In the genomic region with DNA sequence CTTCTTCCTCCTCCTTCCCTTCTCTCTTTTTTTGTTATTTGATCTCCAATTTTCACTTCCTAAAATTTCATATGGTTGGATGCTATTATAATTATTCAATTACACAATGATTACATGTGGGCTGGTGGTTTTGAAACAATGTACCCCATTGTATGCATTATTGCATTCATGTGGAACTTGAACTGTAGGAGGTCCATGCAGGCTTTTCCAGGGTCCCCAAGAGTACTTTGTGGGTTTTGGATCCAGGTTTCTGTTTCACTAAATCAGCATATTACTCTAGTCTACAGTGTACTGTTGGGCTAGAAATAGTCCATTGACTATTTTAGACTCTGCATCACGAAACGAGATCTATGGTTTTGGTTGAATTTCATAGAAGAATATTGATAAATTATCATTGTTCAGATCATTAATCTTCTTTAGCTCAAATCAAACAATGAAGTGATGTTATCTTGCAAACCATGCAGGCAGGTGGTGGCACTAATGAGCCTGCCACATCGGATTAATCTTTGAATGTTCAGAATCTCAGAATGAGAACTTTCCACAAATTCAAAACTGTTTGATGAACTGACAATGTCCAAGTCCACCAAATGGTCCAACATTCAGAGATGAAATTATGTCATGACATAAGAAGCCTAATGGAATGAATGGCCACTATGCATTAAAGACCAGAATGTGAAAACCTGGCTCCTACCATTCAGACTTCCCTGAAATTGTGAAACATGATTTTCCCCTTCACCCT, we compare ENCODE assay signal across 21 cellular contexts.
"Had no signal": no experiment of that assay in that cellular context is flagged by ENCODE, and none has a peak within 500 bp of the region (broad histone marks: within the 10 kb centered on the region; RNA-seq: fewer than 3 reads in every experiment).

No MANE protein-coding gene starts in this region.

- H3K9me3 ChIP-seq: body of pancreas, tibial nerve, uterus had no signal

- DNase-seq: activated CD4-positive, alpha-beta memory T cell treated with anti-CD3 and anti-CD28 coated beads, Interleukin-2, amount 10 ng/mL, durations not matched to agents 7 days and 5 days; activated CD4-positive, alpha-beta T cell treated with anti-CD3 and anti-CD28 coated beads for 36 hours; activated naive CD4-positive, alpha-beta T cell; activated naive CD8-positive, alpha-beta T cell treated with anti-CD3 and anti-CD28 coated beads for 36 hours; activated T-cell treated with anti-CD3 and anti-CD28 coated beads, Interleukin-2, amount 50 U/mL, for 1 hour; amniotic stem cell; body of pancreas; effector memory CD8-positive, alpha-beta T cell; foreskin fibroblast; hypothalamus; islet precursor cell; left colon; stimulated activated naive B cell treated with anti-CD40 and anti-IgM and Interleukin-4, amounts not matched to agents 10 μg/mL and 1 μg/mL and 100 μg/mL, for 72 hours; uterus had no signal

- H3K9me3 Mint-ChIP-seq: activated CD4-positive, alpha-beta memory T cell treated with anti-CD3 and anti-CD28 coated beads, Interleukin-2, amount 10 ng/mL, durations not matched to agents 7 days and 5 days; activated naive CD8-positive, alpha-beta T cell treated with anti-CD3 and anti-CD28 coated beads for 36 hours; activated T-helper 17 cell treated with anti-CD3 and anti-CD28 coated beads, Interleukin-2, amount 50 U/mL, for 72 hours; effector memory CD8-positive, alpha-beta T cell; T-helper 2 cell treated with Interferon-gamma antibody and Interleukin-4, amounts not matched to agents 5 μg/mL and 100 μg/mL, for 36 hours had no signal

- H3K36me3 Mint-ChIP-seq: activated naive CD8-positive, alpha-beta T cell treated with anti-CD3 and anti-CD28 coated beads for 36 hours; stimulated activated naive B cell treated with anti-CD40 and anti-IgM and Interleukin-4, amounts not matched to agents 10 μg/mL and 1 μg/mL and 100 μg/mL, for 72 hours had no signal

- H3K79me2 ChIP-seq: parathyroid adenoma had no signal

- H3K9ac ChIP-seq: parathyroid adenoma had no signal

- H3K27ac ChIP-seq: parathyroid adenoma, tibial nerve, uterus had no signal

- H3K4me1 ChIP-seq: parathyroid adenoma, uterus had no signal

- H3K4me1 Mint-ChIP-seq: activated CD4-positive, alpha-beta memory T cell treated with anti-CD3 and anti-CD28 coated beads, Interleukin-2, amount 10 ng/mL, durations not matched to agents 7 days and 5 days; activated CD4-positive, alpha-beta T cell treated with anti-CD3 and anti-CD28 coated beads for 36 hours; activated naive CD8-positive, alpha-beta T cell treated with anti-CD3 and anti-CD28 coated beads for 36 hours; activated T-helper 17 cell treated with anti-CD3 and anti-CD28 coated beads, Interleukin-2, amount 50 U/mL, for 72 hours had no signal

- H3K36me3 ChIP-seq: tibial nerve, uterus had no signal

- H3K27ac Mint-ChIP-seq: activated CD4-positive, alpha-beta memory T cell treated with anti-CD3 and anti-CD28 coated beads, Interleukin-2, amount 10 ng/mL, durations not matched to agents 7 days and 5 days; activated CD4-positive, alpha-beta T cell treated with anti-CD3 and anti-CD28 coated beads for 36 hours; activated naive CD8-positive, alpha-beta T cell treated with anti-CD3 and anti-CD28 coated beads for 36 hours; activated T-helper 17 cell treated with anti-CD3 and anti-CD28 coated beads, Interleukin-2, amount 50 U/mL, for 72 hours; effector memory CD8-positive, alpha-beta T cell; nephron; stimulated activated naive B cell treated with anti-CD40 and anti-IgM and Interleukin-4, amounts not matched to agents 10 μg/mL and 1 μg/mL and 100 μg/mL, for 72 hours; T-helper 2 cell treated with Interferon-gamma antibody and Interleukin-4, amounts not matched to agents 5 μg/mL and 100 μg/mL, for 36 hours; WTC11 had no signal

- H3K4me3 ChIP-seq: body of pancreas, lung, tibial nerve, uterus had no signal

- H2AFZ ChIP-seq: parathyroid adenoma had no signal

- H3K4me3 Mint-ChIP-seq: activated CD4-positive, alpha-beta memory T cell treated with anti-CD3 and anti-CD28 coated beads, Interleukin-2, amount 10 ng/mL, durations not matched to agents 7 days and 5 days; activated CD4-positive, alpha-beta T cell treated with anti-CD3 and anti-CD28 coated beads for 36 hours; activated naive CD8-positive, alpha-beta T cell treated with anti-CD3 and anti-CD28 coated beads for 36 hours; activated T-helper 17 cell treated with anti-CD3 and anti-CD28 coated beads, Interleukin-2, amount 50 U/mL, for 72 hours; effector memory CD8-positive, alpha-beta T cell; nephron; stimulated activated naive B cell treated with anti-CD40 and anti-IgM and Interleukin-4, amounts not matched to agents 10 μg/mL and 1 μg/mL and 100 μg/mL, for 72 hours; T-helper 2 cell treated with Interferon-gamma antibody and Interleukin-4, amounts not matched to agents 5 μg/mL and 100 μg/mL, for 36 hours; WTC11 had no signal

- H3K27me3 ChIP-seq: body of pancreas, tibial nerve, uterus had no signal

- ATAC-seq: activated CD4-positive, alpha-beta T cell treated with anti-CD3 and anti-CD28 coated beads for 36 hours; activated T-helper 17 cell treated with anti-CD3 and anti-CD28 coated beads, Interleukin-2, amount 50 U/mL, for 72 hours; body of pancreas; effector memory CD8-positive, alpha-beta T cell; left colon; stimulated activated naive B cell treated with anti-CD40 and anti-IgM and Interleukin-4, amounts not matched to agents 10 μg/mL and 1 μg/mL and 100 μg/mL, for 72 hours; WTC11 had no signal
